32 cellular contexts compared by ENCODE assay signal in the genomic region with DNA sequence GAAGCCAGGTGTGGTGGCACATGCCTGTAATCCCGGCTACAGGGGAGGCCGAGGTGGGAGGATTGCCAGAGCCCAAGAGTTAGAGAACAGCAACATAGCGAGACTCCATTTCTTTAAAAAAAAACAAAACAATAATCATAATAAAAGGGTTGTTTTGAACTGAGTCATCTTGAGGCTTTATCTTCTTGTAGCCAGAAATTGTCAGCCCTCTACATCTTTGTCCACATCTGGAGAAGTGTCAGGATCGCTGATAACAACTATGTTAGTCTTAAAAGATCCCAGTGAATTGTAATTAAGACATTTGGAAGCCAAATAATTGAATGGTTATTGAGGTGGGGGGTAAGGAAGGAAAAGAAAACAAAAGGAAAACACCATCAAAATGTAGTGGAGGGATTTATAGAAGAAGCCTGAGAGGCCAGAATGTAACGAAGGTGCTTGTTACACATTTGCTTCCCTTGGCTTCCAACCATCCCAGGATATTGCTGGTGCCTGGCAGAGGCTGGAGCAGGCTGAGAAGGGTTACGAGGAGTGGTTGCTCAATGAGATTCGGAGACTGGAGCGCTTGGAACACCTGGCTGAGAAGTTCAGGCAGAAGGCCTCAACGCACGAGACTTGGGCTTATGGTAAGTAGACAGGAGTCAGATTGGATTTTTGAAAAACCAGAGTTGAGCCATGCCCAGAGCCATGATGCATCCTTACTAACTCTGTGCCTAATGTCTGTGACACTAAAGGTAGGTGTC. TPM values are rescaled to one million over a fixed set of nuclear protein-coding genes. Genes with fewer than 3 reads are reported as not detected.
"Had no signal": no experiment of that assay in that cellular context is flagged by ENCODE, and none has a peak within 500 bp of the region (broad histone marks: within the 10 kb centered on the region; RNA-seq: fewer than 3 reads in every experiment).

No MANE protein-coding gene starts in this region.

- H3K27ac ChIP-seq: adrenal gland, body of pancreas, colonic mucosa, esophagus muscularis mucosa, foreskin keratinocyte, gastroesophageal sphincter, WERI-Rb-1 had no signal

- DNase-seq: activated B cell treated with CpG ODN at 0.5 μM for 24 hours; activated CD4-positive, alpha-beta memory T cell treated with anti-CD3 and anti-CD28 coated beads for 36 hours; activated CD4-positive, alpha-beta T cell treated with anti-CD3 and anti-CD28 coated beads for 48 hours; activated CD4-positive, alpha-beta T cell treated with anti-CD3 and anti-CD28 coated beads, Interleukin-2, amount 50 U/mL, for 1 hour; activated CD8-positive, alpha-beta memory T cell treated with anti-CD3 and anti-CD28 coated beads, Interleukin-2, amount 10 ng/mL, durations not matched to agents 7 days and 5 days; activated CD8-positive, alpha-beta memory T cell treated with anti-CD3 and anti-CD28 coated beads, Interleukin-2, amount 50 U/mL, for 4 hours; activated CD8-positive, alpha-beta T cell treated with anti-CD3 and anti-CD28 coated beads, Interleukin-2, amount 10 ng/mL, durations not matched to agents 7 days and 5 days; activated effector memory CD4-positive, alpha-beta T cell treated with anti-CD3 and anti-CD28 coated beads, Interleukin-2, amount 50 U/mL, for 16 hours; activated naive CD4-positive, alpha-beta T cell treated with anti-CD3 and anti-CD28 coated beads for 36 hours; activated naive CD8-positive, alpha-beta T cell treated with anti-CD3 and anti-CD28 coated beads for 36 hours; activated naive CD8-positive, alpha-beta T cell treated with anti-CD3 and anti-CD28 coated beads, Interleukin-2, amount 50 U/mL, for 24 hours; activated T-cell treated with anti-CD3 and anti-CD28 coated beads, Interleukin-2, amount 50 U/mL, for 1 hour; activated T-cell treated with anti-CD3 and anti-CD28 coated beads, Interleukin-2, amount 50 U/mL, for 48 hours; adrenal gland; amygdala; aorta; body of pancreas; central memory CD4-positive, alpha-beta T cell; cerebellar nuclear complex; colonic mucosa; effector CD8-positive, alpha-beta T cell; foreskin keratinocyte; T-helper 1 cell; T-helper 17 cell; T1000; WERI-Rb-1 had no signal

- ATAC-seq: activated CD4-positive, CD25-positive, alpha-beta regulatory T cell treated with anti-CD3 and anti-CD28 coated beads, Interleukin-2, amount 50 U/mL, for 24 hours; activated CD8-positive, alpha-beta memory T cell treated with anti-CD3 and anti-CD28 coated beads, Interleukin-2, amount 10 ng/mL, durations not matched to agents 7 days and 5 days; activated CD8-positive, alpha-beta T cell treated with anti-CD3 and anti-CD28 coated beads, Interleukin-2, amount 10 ng/mL, durations not matched to agents 7 days and 5 days; activated naive CD8-positive, alpha-beta T cell treated with anti-CD3 and anti-CD28 coated beads, Interleukin-2, amount 50 U/mL, for 24 hours; body of pancreas; foreskin keratinocyte; gastroesophageal sphincter; T-helper 17 cell had no signal

- H3K4me1 ChIP-seq: adrenal gland, body of pancreas, colonic mucosa, esophagus muscularis mucosa, foreskin keratinocyte, gastroesophageal sphincter had no signal

- H3K4me3 ChIP-seq: adrenal gland, body of pancreas, colonic mucosa, esophagus muscularis mucosa, gastroesophageal sphincter had no signal

- H3K9me3 ChIP-seq: adrenal gland, body of pancreas, colonic mucosa, esophagus muscularis mucosa, gastroesophageal sphincter had no signal

- H3K27me3 ChIP-seq: adrenal gland, body of pancreas, colonic mucosa, esophagus muscularis mucosa, foreskin keratinocyte, gastroesophageal sphincter had no signal

- H3K36me3 ChIP-seq: adrenal gland, colonic mucosa, WERI-Rb-1 had no signal

RNA-seq across cellular contexts. Expression of a gene that starts 56.3 kb away (rescaled TPM):
- total RNA-seq: activated B cell treated with CpG ODN at 0.5 μM for 24 hours; activated CD8-positive, alpha-beta memory T cell treated with anti-CD3 and anti-CD28 coated beads for 36 hours; activated CD8-positive, alpha-beta memory T cell treated with anti-CD3 and anti-CD28 coated beads, Interleukin-2, amount 10 ng/mL, durations not matched to agents 7 days and 5 days; activated CD8-positive, alpha-beta T cell treated with anti-CD3 and anti-CD28 coated beads, Interleukin-2, amount 10 ng/mL, durations not matched to agents 7 days and 5 days; dermis microvascular lymphatic vessel endothelial cell; foreskin keratinocyte; glomerular endothelial cell; T-helper 17 cell had no signal
- polyA plus RNA-seq: foreskin keratinocyte had no signal
